Comparison of ENCODE assay signal across 21 cellular contexts in the genomic region with DNA sequence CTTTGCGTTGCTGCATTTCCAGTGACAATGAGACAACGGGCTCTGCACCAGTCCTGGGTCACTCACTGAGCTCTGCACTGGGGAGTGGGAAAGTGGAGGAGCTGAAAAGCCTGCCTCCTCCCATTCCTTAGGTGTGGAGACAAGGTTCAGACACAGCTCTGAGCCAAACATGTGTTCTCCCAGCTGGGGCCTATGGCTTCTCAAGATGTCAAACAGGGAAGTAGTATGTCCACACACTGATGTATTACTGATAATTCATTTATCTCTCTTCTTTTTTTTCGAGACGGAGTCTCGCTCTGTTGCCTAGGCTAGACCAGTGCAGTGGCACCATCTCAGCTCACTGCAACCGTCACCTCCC.
DNase-seq lines count a peak whose midpoint lies in the region; ATAC-seq and TF ChIP-seq lines count a peak whose summit lies in the region.
"Had no signal": no experiment of that assay in that cellular context is flagged by ENCODE, and none has a peak within 500 bp of the region (broad histone marks: within the 10 kb centered on the region; RNA-seq: fewer than 3 reads in every experiment).

No MANE protein-coding gene starts in this region.

- H3K36me3 ChIP-seq in DND-41 (ENCODE audit: insufficient read depth, low read length) (no peaks in the 10 kb centered on the region), KOPT-K1 (ENCODE audit: insufficient read depth, low read length) (no peaks in the 10 kb centered on the region), Panc1 (ENCODE audit: control insufficient read depth, insufficient read depth, low read length) (no peaks in the 10 kb centered on the region)
- H3K36me3 ChIP-seq: BE2C, BLaER1 had no signal

- intact Hi-C loops in Panc1 (cut with micrococcal nuclease; ENCODE audit: unreplicated experiment) = no loop called here
- intact Hi-C loops in left colon (cut with DNase I, micrococcal nuclease) = no loop called here

- H3K9me3 ChIP-seq in DND-41 (ENCODE audit: insufficient read depth, low read length, severe bottlenecking) (no peaks in the 10 kb centered on the region), KOPT-K1 (ENCODE audit: insufficient read depth, low read length, poor library complexity, severe bottlenecking) (no peaks in the 10 kb centered on the region), Panc1 (ENCODE audit: control insufficient read depth, insufficient read depth, low read depth, low read length) (no peaks in the 10 kb centered on the region)
- H3K9me3 ChIP-seq: BE2C, BLaER1 had no signal

- in situ Hi-C loops in Panc1 (cut with HindIII; ENCODE audit: low pct_unique_long_range_greater_than_20kb, low sequenced_read_pairs) = no loop called here

- no peak for TF ChIP-seq CTCF in DND-41 (IDR thresholded peaks at IDR 0.05; ENCODE audit: borderline replicate concordance, extremely low read depth, low read length, poor library complexity, severe bottlenecking)
- no peak for TF ChIP-seq CTCF in Panc1 (IDR thresholded peaks at IDR 0.05)

- H3K27ac ChIP-seq in DND-41 (ENCODE audit: low read length) (peak overlapping the region; percentile 81), KOPT-K1 (ENCODE audit: low read depth, low read length, poor library complexity, severe bottlenecking) (peak overlapping the region; percentile 27), Panc1 (ENCODE audit: low read length) (peak overlapping the region; percentile 42; the same call in 1 of the 2 replicates)
- H3K27ac ChIP-seq: BLaER1 had no signal

- POLR2A ChIA-PET in Panc1 (lab: Charles Lee) = interaction anchor here (0.6 kb wide), 1 partner anchor 153 kb away, joined by 5 read pairs; no protein-coding TSS in a partner anchor

- H3K4me3 ChIP-seq in DND-41 (ENCODE audit: low read depth in 1 of 2, low read length in 2 of 2) (no peak overlapping the region), Panc1 (ENCODE audit: low read depth in 2 of 2, low read length in 2 of 2) (no peak overlapping the region)
- H3K4me3 ChIP-seq: BLaER1 had no signal

- no TSS peak for BruUV-seq in Panc1 (replicated peaks; lab: Mats Ljungman, UMichigan)

- H3K4me2 ChIP-seq in DND-41 (ENCODE audit: insufficient read depth, low read length) = no peak overlapping the region
- H3K4me2 ChIP-seq: BLaER1 had no signal

- H3K4me1 ChIP-seq in DND-41 (ENCODE audit: insufficient read depth, low read length) (peaks cover 28% of the 10 kb centered on the region), Panc1 (ENCODE audit: control insufficient read depth, insufficient read depth, low read length) (peaks cover 10% of the 10 kb centered on the region)
- H3K4me1 ChIP-seq: BE2C, BLaER1 had no signal

- ATAC-seq in DND-41 (ENCODE audit: insufficient read depth, low read depth) = no peak
- ATAC-seq in Panc1 = no peak
- ATAC-seq in left colon = peak; percentile 52
- ATAC-seq in GM21619 (IDR thresholded peaks at IDR 0.05; ENCODE audit: unreplicated experiment) = no peak

- CTCF ChIA-PET in Panc1 (lab: Charles Lee) = no interaction called here

- H4K20me1 ChIP-seq in DND-41 (ENCODE audit: insufficient read depth, low read length) = no peaks in the 10 kb centered on the region
- H4K20me1 ChIP-seq: BLaER1 had no signal

- H3K79me2 ChIP-seq in DND-41 (ENCODE audit: insufficient read depth, low read length) = no peaks in the 10 kb centered on the region

- H3K27me3 ChIP-seq in DND-41 (ENCODE audit: insufficient read depth, low read length, poor library complexity) = no peaks in the 10 kb centered on the region
- no peaks in the 10 kb centered on the region for H3K27me3 ChIP-seq in Panc1 (ENCODE audit: control insufficient read depth, insufficient read depth, low read length)
- H3K27me3 ChIP-seq: BE2C, BLaER1 had no signal

- H2AFZ ChIP-seq in DND-41 (ENCODE audit: low read depth, low read length) = peak overlapping the region; percentile 19

- no peak for DNase-seq in DND-41
- DNase-seq in Panc1 (ENCODE audit: low read depth, low spot score) = no peak
- no peak for DNase-seq in left colon
- DNase-seq in NCI-H69 (lab: John Stamatoyannopoulos, UW) = no peak
- no peak for DNase-seq in NAMALWA (ENCODE audit: low spot score)
- DNase-seq in effector CD8-positive, alpha-beta T cell (lab: John Stamatoyannopoulos, UW) = no peak
- DNase-seq: 8988T; ACHN; BE2C; C1 segment of cervical spinal cord; CD4-positive, alpha-beta memory T cell; CD4-positive, CD25-positive, alpha-beta regulatory T cell; CD8-positive, alpha-beta memory T cell; COR-L47; DMS153; DMS53; DMS79; GF-D8 had no signal

- H3K9ac ChIP-seq in DND-41 (ENCODE audit: low read depth, low read length) = peak overlapping the region; percentile 40; the same call in 1 of the 2 replicates
- H3K9ac ChIP-seq: BLaER1 had no signal

Comparison
In these comparisons a context has a peak if more than half of its experiments do, and no peak if none do; other contexts are left out.
1. H3K27ac ChIP-seq: peak in every context shown above with its lines; median percentile 81 in DND-41; 42 in Panc1; 27 in KOPT-K1.